Comparison of ENCODE assay signal across 1 cellular context in the genomic region with DNA sequence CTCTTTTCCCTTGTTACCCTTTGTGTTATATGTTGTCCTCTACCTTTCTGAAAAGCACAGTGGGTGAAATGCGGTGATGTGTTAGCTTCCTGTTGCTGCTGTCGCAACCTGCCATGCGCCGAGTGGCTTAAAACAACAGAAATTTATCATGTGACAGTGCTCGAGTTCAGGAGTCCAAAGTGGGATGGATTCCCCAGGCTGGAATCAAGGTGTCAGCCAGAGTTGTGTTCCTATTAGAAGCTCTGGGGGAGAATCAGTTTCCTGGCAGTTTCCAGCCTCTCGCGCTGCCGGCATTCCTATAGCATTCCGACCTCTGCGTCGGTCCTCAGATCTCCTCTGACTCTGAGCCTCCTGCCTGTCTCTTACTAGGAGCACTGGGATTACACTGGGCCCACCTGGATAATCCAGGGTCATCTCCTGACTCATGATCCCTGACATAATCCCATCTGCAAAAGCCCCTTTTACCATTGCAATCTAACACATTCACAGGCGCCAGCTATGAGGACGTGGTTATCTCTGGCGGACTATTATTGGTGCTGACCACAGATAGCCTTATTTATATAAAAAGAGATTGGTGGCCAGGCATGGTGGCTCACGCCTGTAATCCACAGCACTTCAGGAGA.
A peak's percentile ranks its signal among the peaks of the same experiment; 100 is the strongest.
TF ChIP-seq lines count a peak whose summit lies in the region.

No MANE protein-coding gene starts in this region.

TF ChIP-seq in HepG2, 621 proteins besides CTCF, POLR2A, EP300 and RAD21 (continued from another document and continues in another):
- TF ChIP-seq FOXA1 (IDR thresholded peaks at IDR 0.05) (no peak), FOXA1 (CRISPR knock-in tag; IDR thresholded peaks at IDR 0.05) (peak; percentile 61; the same call in 1 of the 2 replicates), KLF15 (CRISPR knock-in tag; IDR thresholded peaks at IDR 0.05; ENCODE audit: borderline replicate concordance) (no peak), ZNF761 (CRISPR knock-in tag; conservative IDR thresholded peaks at IDR 0.05) (no peak), KLF13 (CRISPR knock-in tag; IDR thresholded peaks at IDR 0.05) (no peak), MLLT10 (CRISPR knock-in tag; IDR thresholded peaks at IDR 0.05) (no peak), TRIM24 (CRISPR knock-in tag; IDR thresholded peaks at IDR 0.05) (0 out of 2 replicates have a peak, but pooled peaks have one; percentile 28), CBX2 (IDR thresholded peaks at IDR 0.05; ENCODE audit: low read depth, low read length) (no peak), CBX2 (CRISPR knock-in tag; IDR thresholded peaks at IDR 0.05; ENCODE audit: low read depth) (no peak), IRF2 (CRISPR knock-in tag; IDR thresholded peaks at IDR 0.05) (peak; percentile 66), ZKSCAN5 (CRISPR knock-in tag; IDR thresholded peaks at IDR 0.05) (no peak), HOXA7 (CRISPR knock-in tag; IDR thresholded peaks at IDR 0.05) (no peak), ZNF644 (CRISPR knock-in tag; IDR thresholded peaks at IDR 0.05; ENCODE audit: low read depth) (peak; percentile 71), ZNF224 (CRISPR knock-in tag; IDR thresholded peaks at IDR 0.05) (no peak), RFXAP (CRISPR knock-in tag; IDR thresholded peaks at IDR 0.05; ENCODE audit: borderline replicate concordance) (peak; percentile 67; the same call in 1 of the 2 replicates), KLF9 (CRISPR knock-in tag; IDR thresholded peaks at IDR 0.05; ENCODE audit: low read depth) (no peak), SMARCC2 (IDR thresholded peaks at IDR 0.05) (no peak), POGZ (CRISPR knock-in tag; IDR thresholded peaks at IDR 0.05) (peak; percentile 68; the same call in 1 of the 2 replicates), ZNF768 (CRISPR knock-in tag; IDR thresholded peaks at IDR 0.05) (no peak), ZNF749 (CRISPR knock-in tag; IDR thresholded peaks at IDR 0.05; ENCODE audit: borderline replicate concordance) (no peak), SCMH1 (CRISPR knock-in tag; IDR thresholded peaks at IDR 0.05; ENCODE audit: borderline replicate concordance) (no peak), HMG20B (CRISPR knock-in tag; conservative IDR thresholded peaks at IDR 0.05) (no peak; the same call in 1 of the 2 replicates), SOX5 (CRISPR knock-in tag; IDR thresholded peaks at IDR 0.05; ENCODE audit: borderline replicate concordance) (peak; percentile 83), SIN3A (IDR thresholded peaks at IDR 0.05; ENCODE audit: borderline replicate concordance, low read depth, low read length) (peak; percentile 77; the same call in 1 of the 2 replicates), PRPF4 (IDR thresholded peaks at IDR 0.05; ENCODE audit: low read depth, low read length, poor library complexity, severe bottlenecking) (no peak), NCOR1 (IDR thresholded peaks at IDR 0.05; ENCODE audit: borderline replicate concordance, low read length) (peak; percentile 71), ZBTB3 (CRISPR knock-in tag; IDR thresholded peaks at IDR 0.05; ENCODE audit: borderline replicate concordance, low read depth) (no peak), HOXA9 (CRISPR knock-in tag; IDR thresholded peaks at IDR 0.05; ENCODE audit: borderline replicate concordance) (0 out of 2 replicates have a peak, but pooled peaks have one; percentile 64), PITX1 (CRISPR knock-in tag; IDR thresholded peaks at IDR 0.05) (peak; percentile 78), MTA1 (CRISPR knock-in tag; IDR thresholded peaks at IDR 0.05; ENCODE audit: borderline replicate concordance) (no peak)
- TF ChIP-seq, protein P1, sequence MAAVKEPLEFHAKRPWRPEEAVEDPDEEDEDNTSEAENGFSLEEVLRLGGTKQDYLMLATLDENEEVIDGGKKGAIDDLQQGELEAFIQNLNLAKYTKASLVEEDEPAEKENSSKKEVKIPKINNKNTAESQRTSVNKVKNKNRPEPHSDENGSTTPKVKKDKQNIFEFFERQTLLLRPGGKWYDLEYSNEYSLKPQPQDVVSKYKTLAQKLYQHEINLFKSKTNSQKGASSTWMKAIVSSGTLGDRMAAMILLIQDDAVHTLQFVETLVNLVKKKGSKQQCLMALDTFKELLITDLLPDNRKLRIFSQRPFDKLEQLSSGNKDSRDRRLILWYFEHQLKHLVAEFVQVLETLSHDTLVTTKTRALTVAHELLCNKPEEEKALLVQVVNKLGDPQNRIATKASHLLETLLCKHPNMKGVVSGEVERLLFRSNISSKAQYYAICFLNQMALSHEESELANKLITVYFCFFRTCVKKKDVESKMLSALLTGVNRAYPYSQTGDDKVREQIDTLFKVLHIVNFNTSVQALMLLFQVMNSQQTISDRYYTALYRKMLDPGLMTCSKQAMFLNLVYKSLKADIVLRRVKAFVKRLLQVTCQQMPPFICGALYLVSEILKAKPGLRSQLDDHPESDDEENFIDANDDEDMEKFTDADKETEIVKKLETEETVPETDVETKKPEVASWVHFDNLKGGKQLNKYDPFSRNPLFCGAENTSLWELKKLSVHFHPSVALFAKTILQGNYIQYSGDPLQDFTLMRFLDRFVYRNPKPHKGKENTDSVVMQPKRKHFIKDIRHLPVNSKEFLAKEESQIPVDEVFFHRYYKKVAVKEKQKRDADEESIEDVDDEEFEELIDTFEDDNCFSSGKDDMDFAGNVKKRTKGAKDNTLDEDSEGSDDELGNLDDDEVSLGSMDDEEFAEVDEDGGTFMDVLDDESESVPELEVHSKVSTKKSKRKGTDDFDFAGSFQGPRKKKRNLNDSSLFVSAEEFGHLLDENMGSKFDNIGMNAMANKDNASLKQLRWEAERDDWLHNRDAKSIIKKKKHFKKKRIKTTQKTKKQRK (IDR thresholded peaks at IDR 0.05; ENCODE audit: low read length) = no peak
- TF ChIP-seq, protein P2, sequence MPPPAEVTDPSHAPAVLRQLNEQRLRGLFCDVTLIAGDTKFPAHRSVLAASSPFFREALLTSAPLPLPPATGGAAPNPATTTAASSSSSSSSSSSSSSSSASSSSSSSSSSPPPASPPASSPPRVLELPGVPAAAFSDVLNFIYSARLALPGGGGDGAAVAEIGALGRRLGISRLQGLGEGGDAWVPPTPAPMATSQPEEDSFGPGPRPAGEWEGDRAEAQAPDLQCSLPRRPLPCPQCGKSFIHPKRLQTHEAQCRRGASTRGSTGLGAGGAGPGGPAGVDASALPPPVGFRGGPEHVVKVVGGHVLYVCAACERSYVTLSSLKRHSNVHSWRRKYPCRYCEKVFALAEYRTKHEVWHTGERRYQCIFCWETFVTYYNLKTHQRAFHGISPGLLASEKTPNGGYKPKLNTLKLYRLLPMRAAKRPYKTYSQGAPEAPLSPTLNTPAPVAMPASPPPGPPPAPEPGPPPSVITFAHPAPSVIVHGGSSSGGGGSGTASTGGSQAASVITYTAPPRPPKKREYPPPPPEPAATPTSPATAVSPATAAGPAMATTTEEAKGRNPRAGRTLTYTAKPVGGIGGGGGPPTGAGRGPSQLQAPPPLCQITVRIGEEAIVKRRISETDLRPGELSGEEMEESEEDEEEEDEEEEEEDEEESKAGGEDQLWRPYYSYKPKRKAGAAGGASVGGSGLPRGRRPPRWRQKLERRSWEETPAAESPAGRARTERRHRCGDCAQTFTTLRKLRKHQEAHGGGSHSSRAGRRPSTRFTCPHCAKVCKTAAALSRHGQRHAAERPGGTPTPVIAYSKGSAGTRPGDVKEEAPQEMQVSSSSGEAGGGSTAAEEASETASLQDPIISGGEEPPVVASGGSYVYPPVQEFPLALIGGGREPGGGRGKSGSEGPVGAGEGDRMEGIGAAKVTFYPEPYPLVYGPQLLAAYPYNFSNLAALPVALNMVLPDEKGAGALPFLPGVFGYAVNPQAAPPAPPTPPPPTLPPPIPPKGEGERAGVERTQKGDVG (CRISPR knock-in tag; IDR thresholded peaks at IDR 0.05; ENCODE audit: borderline replicate concordance) = no peak
- TF ChIP-seq, protein P3, sequence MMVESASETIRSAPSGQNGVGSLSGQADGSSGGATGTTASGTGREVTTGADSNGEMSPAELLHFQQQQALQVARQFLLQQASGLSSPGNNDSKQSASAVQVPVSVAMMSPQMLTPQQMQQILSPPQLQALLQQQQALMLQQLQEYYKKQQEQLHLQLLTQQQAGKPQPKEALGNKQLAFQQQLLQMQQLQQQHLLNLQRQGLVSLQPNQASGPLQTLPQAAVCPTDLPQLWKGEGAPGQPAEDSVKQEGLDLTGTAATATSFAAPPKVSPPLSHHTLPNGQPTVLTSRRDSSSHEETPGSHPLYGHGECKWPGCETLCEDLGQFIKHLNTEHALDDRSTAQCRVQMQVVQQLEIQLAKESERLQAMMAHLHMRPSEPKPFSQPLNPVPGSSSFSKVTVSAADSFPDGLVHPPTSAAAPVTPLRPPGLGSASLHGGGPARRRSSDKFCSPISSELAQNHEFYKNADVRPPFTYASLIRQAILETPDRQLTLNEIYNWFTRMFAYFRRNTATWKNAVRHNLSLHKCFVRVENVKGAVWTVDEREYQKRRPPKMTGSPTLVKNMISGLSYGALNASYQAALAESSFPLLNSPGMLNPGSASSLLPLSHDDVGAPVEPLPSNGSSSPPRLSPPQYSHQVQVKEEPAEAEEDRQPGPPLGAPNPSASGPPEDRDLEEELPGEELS (CRISPR knock-in tag; IDR thresholded peaks at IDR 0.05) = peak; percentile 83
- TF ChIP-seq, protein P4, sequence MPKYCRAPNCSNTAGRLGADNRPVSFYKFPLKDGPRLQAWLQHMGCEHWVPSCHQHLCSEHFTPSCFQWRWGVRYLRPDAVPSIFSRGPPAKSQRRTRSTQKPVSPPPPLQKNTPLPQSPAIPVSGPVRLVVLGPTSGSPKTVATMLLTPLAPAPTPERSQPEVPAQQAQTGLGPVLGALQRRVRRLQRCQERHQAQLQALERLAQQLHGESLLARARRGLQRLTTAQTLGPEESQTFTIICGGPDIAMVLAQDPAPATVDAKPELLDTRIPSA (CRISPR knock-in tag; IDR thresholded peaks at IDR 0.05; ENCODE audit: borderline replicate concordance) = no peak
- TF ChIP-seq, protein P5, sequence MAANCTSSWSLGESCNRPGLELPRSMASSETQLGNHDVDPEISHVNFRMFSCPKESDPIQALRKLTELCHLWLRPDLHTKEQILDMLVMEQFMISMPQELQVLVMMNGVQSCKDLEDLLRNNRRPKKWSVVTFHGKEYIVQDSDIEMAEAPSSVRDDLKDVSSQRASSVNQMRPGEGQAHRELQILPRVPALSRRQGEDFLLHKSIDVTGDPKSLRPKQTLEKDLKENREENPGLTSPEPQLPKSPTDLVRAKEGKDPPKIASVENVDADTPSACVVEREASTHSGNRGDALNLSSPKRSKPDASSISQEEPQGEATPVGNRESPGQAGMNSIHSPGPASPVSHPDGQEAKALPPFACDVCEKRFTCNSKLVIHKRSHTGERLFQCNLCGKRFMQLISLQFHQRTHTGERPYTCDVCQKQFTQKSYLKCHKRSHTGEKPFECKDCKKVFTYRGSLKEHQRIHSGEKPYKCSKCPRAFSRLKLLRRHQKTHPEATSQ (CRISPR knock-in tag; IDR thresholded peaks at IDR 0.05; ENCODE audit: borderline replicate concordance) = no peak
- TF ChIP-seq, protein P6, sequence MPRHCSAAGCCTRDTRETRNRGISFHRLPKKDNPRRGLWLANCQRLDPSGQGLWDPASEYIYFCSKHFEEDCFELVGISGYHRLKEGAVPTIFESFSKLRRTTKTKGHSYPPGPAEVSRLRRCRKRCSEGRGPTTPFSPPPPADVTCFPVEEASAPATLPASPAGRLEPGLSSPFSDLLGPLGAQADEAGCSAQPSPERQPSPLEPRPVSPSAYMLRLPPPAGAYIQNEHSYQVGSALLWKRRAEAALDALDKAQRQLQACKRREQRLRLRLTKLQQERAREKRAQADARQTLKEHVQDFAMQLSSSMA (CRISPR knock-in tag; IDR thresholded peaks at IDR 0.05) = no peak
- TF ChIP-seq, protein P7, sequence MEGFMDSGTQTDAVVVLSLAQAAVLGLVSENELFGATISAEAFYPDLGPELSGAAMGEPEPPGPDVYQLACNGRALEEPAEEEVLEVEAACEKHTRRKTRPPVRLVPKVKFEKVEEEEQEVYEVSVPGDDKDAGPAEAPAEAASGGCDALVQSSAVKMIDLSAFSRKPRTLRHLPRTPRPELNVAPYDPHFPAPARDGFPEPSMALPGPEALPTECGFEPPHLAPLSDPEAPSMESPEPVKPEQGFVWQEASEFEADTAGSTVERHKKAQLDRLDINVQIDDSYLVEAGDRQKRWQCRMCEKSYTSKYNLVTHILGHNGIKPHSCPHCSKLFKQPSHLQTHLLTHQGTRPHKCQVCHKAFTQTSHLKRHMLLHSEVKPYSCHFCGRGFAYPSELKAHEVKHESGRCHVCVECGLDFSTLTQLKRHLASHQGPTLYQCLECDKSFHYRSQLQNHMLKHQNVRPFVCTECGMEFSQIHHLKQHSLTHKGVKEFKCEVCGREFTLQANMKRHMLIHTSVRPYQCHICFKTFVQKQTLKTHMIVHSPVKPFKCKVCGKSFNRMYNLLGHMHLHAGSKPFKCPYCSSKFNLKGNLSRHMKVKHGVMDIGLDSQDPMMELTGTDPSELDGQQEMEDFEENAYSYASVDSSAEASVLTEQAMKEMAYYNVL (CRISPR knock-in tag; IDR thresholded peaks at IDR 0.05; ENCODE audit: borderline replicate concordance) = no peak
- TF ChIP-seq, protein P8, sequence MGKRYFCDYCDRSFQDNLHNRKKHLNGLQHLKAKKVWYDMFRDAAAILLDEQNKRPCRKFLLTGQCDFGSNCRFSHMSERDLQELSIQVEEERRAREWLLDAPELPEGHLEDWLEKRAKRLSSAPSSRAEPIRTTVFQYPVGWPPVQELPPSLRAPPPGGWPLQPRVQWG (CRISPR knock-in tag; IDR thresholded peaks at IDR 0.05; ENCODE audit: borderline replicate concordance, low read depth) = no peak
- TF ChIP-seq, protein P9, sequence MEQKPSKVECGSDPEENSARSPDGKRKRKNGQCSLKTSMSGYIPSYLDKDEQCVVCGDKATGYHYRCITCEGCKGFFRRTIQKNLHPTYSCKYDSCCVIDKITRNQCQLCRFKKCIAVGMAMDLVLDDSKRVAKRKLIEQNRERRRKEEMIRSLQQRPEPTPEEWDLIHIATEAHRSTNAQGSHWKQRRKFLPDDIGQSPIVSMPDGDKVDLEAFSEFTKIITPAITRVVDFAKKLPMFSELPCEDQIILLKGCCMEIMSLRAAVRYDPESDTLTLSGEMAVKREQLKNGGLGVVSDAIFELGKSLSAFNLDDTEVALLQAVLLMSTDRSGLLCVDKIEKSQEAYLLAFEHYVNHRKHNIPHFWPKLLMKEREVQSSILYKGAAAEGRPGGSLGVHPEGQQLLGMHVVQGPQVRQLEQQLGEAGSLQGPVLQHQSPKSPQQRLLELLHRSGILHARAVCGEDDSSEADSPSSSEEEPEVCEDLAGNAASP (CRISPR knock-in tag; IDR thresholded peaks at IDR 0.05; ENCODE audit: borderline replicate concordance) = peak; percentile 64; the same call in 1 of the 2 replicates
- TF ChIP-seq, protein P10, sequence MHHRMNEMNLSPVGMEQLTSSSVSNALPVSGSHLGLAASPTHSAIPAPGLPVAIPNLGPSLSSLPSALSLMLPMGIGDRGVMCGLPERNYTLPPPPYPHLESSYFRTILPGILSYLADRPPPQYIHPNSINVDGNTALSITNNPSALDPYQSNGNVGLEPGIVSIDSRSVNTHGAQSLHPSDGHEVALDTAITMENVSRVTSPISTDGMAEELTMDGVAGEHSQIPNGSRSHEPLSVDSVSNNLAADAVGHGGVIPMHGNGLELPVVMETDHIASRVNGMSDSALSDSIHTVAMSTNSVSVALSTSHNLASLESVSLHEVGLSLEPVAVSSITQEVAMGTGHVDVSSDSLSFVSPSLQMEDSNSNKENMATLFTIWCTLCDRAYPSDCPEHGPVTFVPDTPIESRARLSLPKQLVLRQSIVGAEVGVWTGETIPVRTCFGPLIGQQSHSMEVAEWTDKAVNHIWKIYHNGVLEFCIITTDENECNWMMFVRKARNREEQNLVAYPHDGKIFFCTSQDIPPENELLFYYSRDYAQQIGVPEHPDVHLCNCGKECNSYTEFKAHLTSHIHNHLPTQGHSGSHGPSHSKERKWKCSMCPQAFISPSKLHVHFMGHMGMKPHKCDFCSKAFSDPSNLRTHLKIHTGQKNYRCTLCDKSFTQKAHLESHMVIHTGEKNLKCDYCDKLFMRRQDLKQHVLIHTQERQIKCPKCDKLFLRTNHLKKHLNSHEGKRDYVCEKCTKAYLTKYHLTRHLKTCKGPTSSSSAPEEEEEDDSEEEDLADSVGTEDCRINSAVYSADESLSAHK (CRISPR knock-in tag; IDR thresholded peaks at IDR 0.05; ENCODE audit: borderline replicate concordance) = no peak
